Comparison of ENCODE assay signal across 10 cellular contexts in the genomic region with DNA sequence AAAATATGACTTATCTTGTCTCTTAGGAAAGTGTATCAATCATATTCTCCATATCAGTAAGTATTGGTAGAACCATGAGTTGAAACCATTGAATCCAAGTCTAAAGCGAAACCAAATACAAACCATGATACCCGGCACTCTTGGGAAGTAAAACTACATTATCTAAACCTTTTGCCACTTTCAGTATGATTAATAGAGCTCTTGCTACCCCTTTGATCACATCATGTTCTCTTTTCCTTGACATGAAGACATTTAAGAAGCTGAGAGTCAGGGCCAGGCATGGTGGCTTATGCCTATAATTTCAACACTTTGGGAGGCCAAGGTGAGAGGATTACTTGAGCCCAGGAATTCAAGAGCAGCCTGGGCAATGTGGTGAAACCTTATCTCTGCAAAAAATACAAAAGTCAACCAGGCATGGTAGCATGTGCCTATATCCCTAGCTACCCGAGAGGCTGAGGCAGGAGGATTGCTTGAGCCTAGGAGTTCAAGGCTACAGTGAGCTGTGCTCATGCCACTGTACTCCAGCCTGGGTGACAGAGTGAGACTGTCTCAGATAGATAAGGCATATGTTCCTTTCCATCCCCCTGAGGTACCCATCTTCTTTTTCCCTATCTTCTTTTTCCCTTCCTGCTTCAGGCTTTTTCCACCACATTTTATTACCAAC. TPM values are rescaled to one million over a fixed set of nuclear protein-coding genes. Genes with fewer than 3 reads are reported as not detected.
A peak's percentile ranks its signal among the peaks of the same experiment; 100 is the strongest.
DNase-seq lines count a peak whose midpoint lies in the region; ATAC-seq, FAIRE-seq and TF ChIP-seq lines count a peak whose summit lies in the region.
"Had no signal": no experiment of that assay in that cellular context is flagged by ENCODE, and none has a peak within 500 bp of the region (broad histone marks: within the 10 kb centered on the region; RNA-seq: fewer than 3 reads in every experiment).

No MANE protein-coding gene starts in this region.

- no peaks in the 10 kb centered on the region for H3K9me1 ChIP-seq in K562 (ENCODE audit: control insufficient read depth, insufficient read depth, low read length)

- intact Hi-C loops in K562 (cut with micrococcal nuclease): no loop called here

- peaks cover 0 to 2% of the 10 kb centered on the region in 2 experiments; a peak in 2 of 5 replicates for H3K4me1 ChIP-seq in K562 (replicated peaks in 1 of 2; ENCODE audit: control insufficient read depth in 2 of 2, insufficient read depth in 2 of 2, low read length in 2 of 2)
- H3K4me1 ChIP-seq: right lobe of liver had no signal

- TF ChIP-seq CTCF in K562 (IDR thresholded peaks at IDR 0.05 in 2 of 3, conservative IDR thresholded peaks at IDR 0.05 in 1 of 3; ENCODE audit: insufficient read depth in 2 of 3, low read depth in 1 of 3, low read length in 3 of 3): no peak

- no peaks in the 10 kb centered on the region for H4K20me1 ChIP-seq in K562 (replicated peaks; ENCODE audit: control insufficient read depth, insufficient read depth, low read length)

- no peak for TF ChIP-seq EP300 in K562 (IDR thresholded peaks at IDR 0.05; ENCODE audit: low read length)

- H3K27me3 ChIP-seq in K562 (ENCODE audit: control insufficient read depth in 2 of 2, insufficient read depth in 2 of 2, low read length in 2 of 2): no peaks in the 10 kb centered on the region
- H3K27me3 ChIP-seq: right lobe of liver had no signal

- ATAC-seq in GM18867 (IDR thresholded peaks at IDR 0.05; ENCODE audit: unreplicated experiment): peak; percentile 83
- peak; percentile 71 for ATAC-seq in GM21423 (IDR thresholded peaks at IDR 0.05; ENCODE audit: unreplicated experiment)
- ATAC-seq in HG03378 (IDR thresholded peaks at IDR 0.05; ENCODE audit: unreplicated experiment): peak; percentile 91
- 0 out of 3 replicates have a peak, but pooled peaks have one; percentile 31 for ATAC-seq in K562
- ATAC-seq: right lobe of liver had no signal

- no peaks in the 10 kb centered on the region for H3K9me3 ChIP-seq in K562 (replicated peaks; ENCODE audit: control insufficient read depth, insufficient read depth, low read depth, low read length)
- H3K9me3 ChIP-seq: right lobe of liver had no signal

- H3K9ac ChIP-seq in K562 (ENCODE audit: insufficient read depth in 1 of 2, low read depth in 2 of 2, low read length in 2 of 2): no peak overlapping the region

- no peak overlapping the region for H2AFZ ChIP-seq in K562 (ENCODE audit: low read depth, low read length)

- in situ Hi-C loops in K562 (cut with MboI): no loop called here

- no peak for TF ChIP-seq RAD21 in K562 (CRISPR knock-in tag; conservative IDR thresholded peaks at IDR 0.05 in 1 of 2, IDR thresholded peaks at IDR 0.05 in 1 of 2)

- FAIRE-seq in K562 (lab: Jason Lieb, UNC): peak; percentile 19

- BruUV-seq in K562 (replicated peaks; lab: Mats Ljungman, UMichigan): no TSS peak

- POLR2A ChIA-PET in K562 (lab: Yijun Ruan, JAX): interaction anchor here (1.3 kb wide), 1 partner anchor 16 kb away, joined by 8 read pairs; no protein-coding TSS in a partner anchor

- no peaks in the 10 kb centered on the region for H3K79me2 ChIP-seq in K562 (ENCODE audit: control insufficient read depth, insufficient read depth, low read length)

- TF ChIP-seq POLR2A in K562 (conservative IDR thresholded peaks at IDR 0.05): no peak

- H3K4me2 ChIP-seq in K562 (ENCODE audit: insufficient read depth, low read length): no peak overlapping the region

- DNase-seq in K562 (ENCODE audit: extremely low read depth in 1 of 4, low spot score in 3 of 4) (peak in 1 of 4 experiments; percentile 4), NCI-H187 treated with DMSO at 0.1 percent for 48 hours (lab: John Stamatoyannopoulos, UW) (no peak), amniotic stem cell (lab: John Stamatoyannopoulos, UW) (no peak), NCI-H510A (lab: John Stamatoyannopoulos, UW) (no peak)
- DNase-seq: dermis blood vessel endothelial cell, immature natural killer cell, right lobe of liver had no signal

- H3K36me3 ChIP-seq in K562 (ENCODE audit: control insufficient read depth, insufficient read depth, low read length): peaks cover 13% of the 10 kb centered on the region
- H3K36me3 ChIP-seq: right lobe of liver had no signal

- CTCF ChIA-PET in K562 (lab: Yijun Ruan, JAX; ENCODE audit: low intra/inter-chr PET ratio): no interaction called here

- H3K4me3 ChIP-seq in K562: no peak overlapping the region
- H3K4me3 ChIP-seq: right lobe of liver had no signal

- H3K27ac ChIP-seq in K562 (ENCODE audit: extremely low read depth, low read depth, low read length): no peak overlapping the region
- H3K27ac ChIP-seq: right lobe of liver had no signal

- 93% methylated on average over 3 of the region's 3 CpGs for WGBS in K562 (ENCODE audit: insufficient coverage, low coverage, missing lambda C conversion rate)

TF ChIP-seq in K562, 482 proteins besides CTCF, POLR2A, EP300 and RAD21 (continues in another document):
- no peak for TF ChIP-seq XRCC4 (IDR thresholded peaks at IDR 0.05; ENCODE audit: extremely low read depth, insufficient read depth, insufficient read length)
- no peak for TF ChIP-seq ETV6 (IDR thresholded peaks at IDR 0.05; ENCODE audit: borderline replicate concordance in 1 of 2, low read depth in 2 of 2, low read length in 1 of 2)
- TF ChIP-seq ETV6 (CRISPR knock-in tag; IDR thresholded peaks at IDR 0.05; ENCODE audit: borderline replicate concordance): no peak
- TF ChIP-seq, protein P1, sequence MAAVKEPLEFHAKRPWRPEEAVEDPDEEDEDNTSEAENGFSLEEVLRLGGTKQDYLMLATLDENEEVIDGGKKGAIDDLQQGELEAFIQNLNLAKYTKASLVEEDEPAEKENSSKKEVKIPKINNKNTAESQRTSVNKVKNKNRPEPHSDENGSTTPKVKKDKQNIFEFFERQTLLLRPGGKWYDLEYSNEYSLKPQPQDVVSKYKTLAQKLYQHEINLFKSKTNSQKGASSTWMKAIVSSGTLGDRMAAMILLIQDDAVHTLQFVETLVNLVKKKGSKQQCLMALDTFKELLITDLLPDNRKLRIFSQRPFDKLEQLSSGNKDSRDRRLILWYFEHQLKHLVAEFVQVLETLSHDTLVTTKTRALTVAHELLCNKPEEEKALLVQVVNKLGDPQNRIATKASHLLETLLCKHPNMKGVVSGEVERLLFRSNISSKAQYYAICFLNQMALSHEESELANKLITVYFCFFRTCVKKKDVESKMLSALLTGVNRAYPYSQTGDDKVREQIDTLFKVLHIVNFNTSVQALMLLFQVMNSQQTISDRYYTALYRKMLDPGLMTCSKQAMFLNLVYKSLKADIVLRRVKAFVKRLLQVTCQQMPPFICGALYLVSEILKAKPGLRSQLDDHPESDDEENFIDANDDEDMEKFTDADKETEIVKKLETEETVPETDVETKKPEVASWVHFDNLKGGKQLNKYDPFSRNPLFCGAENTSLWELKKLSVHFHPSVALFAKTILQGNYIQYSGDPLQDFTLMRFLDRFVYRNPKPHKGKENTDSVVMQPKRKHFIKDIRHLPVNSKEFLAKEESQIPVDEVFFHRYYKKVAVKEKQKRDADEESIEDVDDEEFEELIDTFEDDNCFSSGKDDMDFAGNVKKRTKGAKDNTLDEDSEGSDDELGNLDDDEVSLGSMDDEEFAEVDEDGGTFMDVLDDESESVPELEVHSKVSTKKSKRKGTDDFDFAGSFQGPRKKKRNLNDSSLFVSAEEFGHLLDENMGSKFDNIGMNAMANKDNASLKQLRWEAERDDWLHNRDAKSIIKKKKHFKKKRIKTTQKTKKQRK (IDR thresholded peaks at IDR 0.05; ENCODE audit: borderline replicate concordance, low read depth, low read length): no peak
- TF ChIP-seq ZNF263 (CRISPR knock-in tag; IDR thresholded peaks at IDR 0.05; ENCODE audit: borderline replicate concordance): no peak
- TF ChIP-seq, protein P2, sequence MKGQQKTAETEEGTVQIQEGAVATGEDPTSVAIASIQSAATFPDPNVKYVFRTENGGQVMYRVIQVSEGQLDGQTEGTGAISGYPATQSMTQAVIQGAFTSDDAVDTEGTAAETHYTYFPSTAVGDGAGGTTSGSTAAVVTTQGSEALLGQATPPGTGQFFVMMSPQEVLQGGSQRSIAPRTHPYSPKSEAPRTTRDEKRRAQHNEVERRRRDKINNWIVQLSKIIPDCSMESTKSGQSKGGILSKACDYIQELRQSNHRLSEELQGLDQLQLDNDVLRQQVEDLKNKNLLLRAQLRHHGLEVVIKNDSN (CRISPR knock-in tag; IDR thresholded peaks at IDR 0.05): no peak
- TF ChIP-seq U2AF1 (optimal IDR thresholded peaks at IDR 0.05; ENCODE audit: low read depth, low read length): no peak
- TF ChIP-seq, protein P3, sequence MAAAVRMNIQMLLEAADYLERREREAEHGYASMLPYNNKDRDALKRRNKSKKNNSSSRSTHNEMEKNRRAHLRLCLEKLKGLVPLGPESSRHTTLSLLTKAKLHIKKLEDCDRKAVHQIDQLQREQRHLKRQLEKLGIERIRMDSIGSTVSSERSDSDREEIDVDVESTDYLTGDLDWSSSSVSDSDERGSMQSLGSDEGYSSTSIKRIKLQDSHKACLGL (CRISPR knock-in tag; IDR thresholded peaks at IDR 0.05; ENCODE audit: borderline replicate concordance, poor library complexity, severe bottlenecking): no peak
- no peak for TF ChIP-seq RBM14 (IDR thresholded peaks at IDR 0.05; ENCODE audit: borderline replicate concordance, insufficient read depth, low read depth, low read length)
- no peak for TF ChIP-seq FIP1L1 (IDR thresholded peaks at IDR 0.05; ENCODE audit: low read depth, low read length, poor library complexity, severe bottlenecking)
- TF ChIP-seq MYNN (IDR thresholded peaks at IDR 0.05): no peak
- TF ChIP-seq MYNN (CRISPR knock-in tag; IDR thresholded peaks at IDR 0.05): no peak
- TF ChIP-seq NEUROD1 (IDR thresholded peaks at IDR 0.05; ENCODE audit: borderline replicate concordance, low read depth, low read length, partially characterized antibody): no peak

RNA-seq across cellular contexts. Expression of a gene that starts 45.4 kb away (rescaled TPM):
- 21.1 and 101 TPM in 2 replicates for total RNA-seq in K562 (2011; cell fraction: chromatin; rRNA removed; ENCODE audit: low replicate concordance)
- total RNA-seq in K562 (2011; cell fraction: nucleolus; rRNA removed): 13.2 and 16.4 TPM in 2 replicates
- total RNA-seq in K562 (2011; cell fraction: nucleoplasm; rRNA removed): 43.6 and 71.6 TPM in 2 replicates
- 10.9 and 18.6 TPM in 2 replicates for total RNA-seq in K562 (2014; rRNA removed)
- total RNA-seq in K562 (2014; rRNA removed; fragmentation: Illumina TruSeq; extraction: Trizol): 18.9 and 21.0 TPM in 2 replicates
- 15.3 and 15.8 TPM in 2 replicates for total RNA-seq in K562 (2015; rRNA removed; fragmentation: Illumina TruSeq; extraction: Trizol)
- total RNA-seq in K562 (2021): 11.3 and 11.5 TPM in 2 replicates
- polyA plus RNA-seq in K562 (2011; rRNA removed): 15.1 and 15.5 TPM in 2 replicates
- 1.9 and 5.0 TPM in 2 replicates for polyA plus RNA-seq in K562 (2011; cell fraction: cytosol; rRNA removed)
- polyA plus RNA-seq in K562 (2011; cell fraction: nucleus; rRNA removed): 12.3 and 16.5 TPM in 2 replicates
- 6.9 and 9.8 TPM in 2 replicates for polyA plus RNA-seq in K562 (2012)
- 12.5 and 15.3 TPM in 2 replicates for polyA plus RNA-seq in K562 (2014; fragmentation: Illumina TruSeq; extraction: Trizol)
- polyA plus RNA-seq in K562 (2014; fragmentation: Nextera tagmentation; extraction: Ambion mirVana): 1 to 10 TPM; 3.1 to 3.3 TPM
- 13.2 and 14.4 TPM in 2 replicates for polyA plus RNA-seq in K562 (2014; rRNA removed)
- 20.9 and 28.9 TPM in 2 replicates for polyA minus RNA-seq in K562 (2011; rRNA and poly(A)+ RNA removed)
- 5.2 and 5.7 TPM in 2 replicates for polyA minus RNA-seq in K562 (2011; cell fraction: cytosol; rRNA and poly(A)+ RNA removed)
- polyA minus RNA-seq in K562 (2011; cell fraction: nucleus; rRNA and poly(A)+ RNA removed): 21.1 and 34.1 TPM in 2 replicates

Comparison
In these comparisons a context has a peak if more than half of its experiments do, and no peak if none do; other contexts are left out.
1. ATAC-seq: peak in every context shown above with its lines; median percentile 91 in HG03378; 83 in GM18867; 71 in GM21423; 31 in K562.